Comparison of ENCODE assay signal across 10 cellular contexts in the genomic region with DNA sequence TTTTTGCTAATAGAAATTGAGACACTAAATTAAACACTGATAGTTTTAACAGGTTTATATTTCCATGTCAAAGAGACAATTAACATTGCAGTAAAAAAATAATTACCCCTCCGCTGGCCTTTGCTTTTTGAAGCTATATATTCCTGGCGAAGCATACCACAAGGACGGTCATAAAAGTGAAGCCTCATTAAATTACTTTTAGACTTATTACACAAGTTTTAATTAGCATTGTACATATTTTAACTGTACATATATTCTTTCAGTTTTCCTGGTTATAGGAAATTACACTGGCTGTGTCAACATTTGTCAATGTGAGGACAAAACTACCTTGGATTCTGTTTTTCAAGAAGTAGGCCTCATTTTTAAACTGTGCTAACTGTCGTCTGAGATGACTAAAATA. TPM values are rescaled to one million over a fixed set of nuclear protein-coding genes. Genes with fewer than 3 reads are reported as not detected.
DNase-seq lines count a peak whose midpoint lies in the region; ATAC-seq, FAIRE-seq and TF ChIP-seq lines count a peak whose summit lies in the region.
"Had no signal": no experiment of that assay in that cellular context is flagged by ENCODE, and none has a peak within 500 bp of the region (broad histone marks: within the 10 kb centered on the region; RNA-seq: fewer than 3 reads in every experiment).

No MANE protein-coding gene starts in this region.

- H3K4me3 ChIP-seq in astrocyte (ENCODE audit: insufficient read depth, low read depth, low read length): peak overlapping the region; percentile 85

- H3K27ac ChIP-seq in KOPT-K1 (ENCODE audit: low read depth, low read length, poor library complexity, severe bottlenecking) (peak overlapping the region; percentile 73), astrocyte (ENCODE audit: low read depth, low read length) (peak overlapping the region; percentile 86)

- H3K36me3 Mint-ChIP-seq in astrocyte (ENCODE audit: low read depth, unreplicated experiment) (peaks cover 16% of the 10 kb centered on the region), natural killer cell (no peaks in the 10 kb centered on the region)

- peaks cover 10% of the 10 kb centered on the region; the same call in 1 of the 2 replicates for H3K36me3 ChIP-seq in KOPT-K1 (ENCODE audit: insufficient read depth, low read length)
- no peaks in the 10 kb centered on the region for H3K36me3 ChIP-seq in astrocyte (ENCODE audit: insufficient read depth, low read length)

- H3K4me3 Mint-ChIP-seq in astrocyte (ENCODE audit: unreplicated experiment): peak overlapping the region; percentile 91
- peak overlapping the region; percentile 100 for H3K4me3 Mint-ChIP-seq in natural killer cell

- H3K27ac Mint-ChIP-seq in astrocyte (ENCODE audit: unreplicated experiment): peak overlapping the region; percentile 53
- peak overlapping the region in 1 of 2 donors; percentile 51 for H3K27ac Mint-ChIP-seq in natural killer cell

- TF ChIP-seq CTCF in astrocyte (IDR thresholded peaks at IDR 0.05; ENCODE audit: insufficient read depth, low read depth, low read length): no peak
- no peak for TF ChIP-seq CTCF in natural killer cell (IDR thresholded peaks at IDR 0.05)

- H3K9ac ChIP-seq in astrocyte (ENCODE audit: low read length): peak overlapping the region; percentile 98

- H4K20me1 ChIP-seq in astrocyte (ENCODE audit: insufficient read depth, low read length): no peaks in the 10 kb centered on the region

- peaks cover 94% of the 10 kb centered on the region for H3K79me2 ChIP-seq in astrocyte (ENCODE audit: insufficient read depth, low read length)

- peaks cover 31% of the 10 kb centered on the region for H3K4me1 ChIP-seq in astrocyte (ENCODE audit: insufficient read depth, low read length)

- peak overlapping the region; percentile 98 for H3K4me2 ChIP-seq in astrocyte (ENCODE audit: low read length)

- intact Hi-C loops in natural killer cell (cut with micrococcal nuclease): no loop called here

- no peaks in the 10 kb centered on the region for H3K27me3 ChIP-seq in astrocyte (ENCODE audit: insufficient read depth, low read length)

- H3K9me3 ChIP-seq in KOPT-K1 (ENCODE audit: insufficient read depth, low read length, poor library complexity, severe bottlenecking): no peaks in the 10 kb centered on the region
- peaks cover 4% of the 10 kb centered on the region for H3K9me3 ChIP-seq in astrocyte (ENCODE audit: insufficient read depth, low read depth, low read length)

- H3K27me3 Mint-ChIP-seq in astrocyte (ENCODE audit: low read depth, unreplicated experiment) (peaks cover 37% of the 10 kb centered on the region), natural killer cell (ENCODE audit: low read depth in 2 of 2) (peaks cover 20 to 28% of the 10 kb centered on the region in 2 donors)

- DNase-seq in NCI-H82 (lab: John Stamatoyannopoulos, UW): peak; percentile 24
- no peak for DNase-seq in NCI-H82 treated with DMSO at 0.1 percent for 48 hours (lab: John Stamatoyannopoulos, UW; ENCODE audit: unreplicated experiment)
- DNase-seq in astrocyte (ENCODE audit: low read depth): no peak
- DNase-seq in natural killer cell: no peak
- DNase-seq in stimulated activated CD4-positive, alpha-beta T cell treated with anti-CD3 and anti-CD28 coated beads, Interleukin-4, amount 100 ng/mL, for 24 hours: no peak
- no peak for DNase-seq in NCI-H1436 treated with DMSO at 0.1 percent for 48 hours (lab: John Stamatoyannopoulos, UW)
- DNase-seq in effector CD4-positive, alpha-beta T cell: no peak
- DNase-seq: anterior cingulate cortex, SHP77 had no signal

- H3K4me1 Mint-ChIP-seq in astrocyte (ENCODE audit: low read depth, unreplicated experiment): peaks cover 17% of the 10 kb centered on the region
- H3K4me1 Mint-ChIP-seq in natural killer cell: peaks cover 22 to 42% of the 10 kb centered on the region in 2 donors

- no peak for ATAC-seq in natural killer cell

- peak overlapping the region; percentile 64 for H2AFZ ChIP-seq in astrocyte (ENCODE audit: low read depth, low read length)

- no peak for FAIRE-seq in astrocyte (lab: Jason Lieb, UNC)

- peaks cover 7% of the 10 kb centered on the region for H3K9me3 Mint-ChIP-seq in astrocyte (ENCODE audit: unreplicated experiment)
- no peaks in the 10 kb centered on the region for H3K9me3 Mint-ChIP-seq in natural killer cell

RNA-seq across cellular contexts. Expression of a gene that starts 1.2 kb away (rescaled TPM):
- total RNA-seq in astrocyte (71.6 and 81.4 TPM in 2 replicates), natural killer cell (1 to 10 TPM; 3.5 to 7.7 (median 3.8) TPM)

RNA-seq across cellular contexts. Expression of a gene that starts 1.6 kb away (rescaled TPM):
- 2.3 TPM in 2 replicates for total RNA-seq in astrocyte
- 1 to 10 TPM; 2.6 to 4.3 (median 3.1) TPM for total RNA-seq in natural killer cell

RNA-seq across cellular contexts. Expression of a gene that starts 16.1 kb away (rescaled TPM):
- total RNA-seq in astrocyte (306 and 314 TPM in 2 replicates), natural killer cell (under 1 TPM in 2 of 3 donors, not detected in 1; 0.16 to 0.30 TPM)

Comparison
In these comparisons a context has a peak if more than half of its experiments do, and no peak if none do; other contexts are left out.
1. RNA of a gene that starts 16.1 kb away (total RNA-seq): 306 to 314 TPM in astrocyte; 0.16 to 0.30 TPM in natural killer cell; every median in the first group is over 100 times any median in the second.